1 cellular context compared by ENCODE assay signal in the genomic region with DNA sequence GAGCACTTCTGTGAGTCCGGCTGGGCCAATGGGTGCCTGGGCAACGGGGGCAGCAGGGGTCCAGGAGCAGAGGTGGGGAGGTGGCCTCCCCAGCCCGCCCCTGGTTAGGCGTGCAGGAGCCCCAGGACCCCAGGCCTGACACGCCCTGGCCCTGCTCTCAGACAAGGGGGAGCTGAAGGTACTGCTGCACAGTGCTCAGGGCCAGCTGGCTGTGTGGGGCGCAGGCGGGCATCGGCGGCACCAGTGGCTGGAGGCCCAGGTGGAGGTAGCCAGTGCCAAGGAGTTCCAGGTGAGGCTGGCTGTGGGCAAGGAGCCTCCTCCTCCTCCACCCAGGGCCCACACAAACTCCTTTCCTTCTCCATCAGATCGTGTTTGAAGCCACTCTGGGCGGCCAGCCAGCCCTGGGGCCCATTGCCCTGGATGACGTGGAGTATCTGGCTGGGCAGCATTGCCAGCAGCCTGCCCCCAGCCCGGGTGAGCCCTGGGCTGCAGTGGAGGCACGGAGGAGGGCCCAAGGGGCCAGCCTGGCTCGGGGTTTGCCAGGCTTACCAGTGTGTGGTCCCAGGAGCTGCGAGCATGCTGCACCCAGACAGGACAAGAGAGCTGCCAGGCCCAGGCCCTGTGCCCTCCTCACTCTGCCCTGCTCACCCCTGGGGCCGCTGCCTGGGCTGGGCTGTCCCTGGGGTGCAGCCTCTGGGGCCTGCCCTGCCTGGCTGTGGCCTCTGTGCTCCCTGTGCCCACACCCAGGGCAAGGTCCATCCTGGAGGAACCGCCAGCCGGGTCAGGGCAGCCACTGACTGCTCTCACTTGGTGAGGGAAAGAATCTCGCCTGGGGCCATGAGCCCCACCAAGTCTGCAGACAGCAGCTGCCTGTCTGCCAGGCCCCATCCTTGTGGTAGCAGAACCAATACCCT.
TF ChIP-seq lines count a peak whose summit lies in the region.

No MANE protein-coding gene starts in this region.

TF ChIP-seq in K562, 482 proteins besides CTCF, POLR2A, EP300 and RAD21:
- TF ChIP-seq, protein P1, sequence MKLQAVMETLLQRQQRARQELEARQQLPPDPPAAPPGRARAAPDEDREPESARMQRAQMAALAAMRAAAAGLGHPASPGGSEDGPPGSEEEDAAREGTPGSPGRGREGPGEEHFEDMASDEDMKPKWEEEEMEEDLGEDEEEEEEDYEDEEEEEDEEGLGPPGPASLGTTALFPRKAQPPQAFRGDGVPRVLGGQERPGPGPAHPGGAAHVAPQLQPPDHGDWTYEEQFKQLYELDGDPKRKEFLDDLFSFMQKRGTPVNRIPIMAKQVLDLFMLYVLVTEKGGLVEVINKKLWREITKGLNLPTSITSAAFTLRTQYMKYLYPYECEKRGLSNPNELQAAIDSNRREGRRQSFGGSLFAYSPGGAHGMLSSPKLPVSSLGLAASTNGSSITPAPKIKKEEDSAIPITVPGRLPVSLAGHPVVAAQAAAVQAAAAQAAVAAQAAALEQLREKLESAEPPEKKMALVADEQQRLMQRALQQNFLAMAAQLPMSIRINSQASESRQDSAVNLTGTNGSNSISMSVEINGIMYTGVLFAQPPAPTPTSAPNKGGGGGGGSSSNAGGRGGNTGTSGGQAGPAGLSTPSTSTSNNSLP (IDR thresholded peaks at IDR 0.05; ENCODE audit: borderline replicate concordance, low read depth, low read length) = no peak
- TF ChIP-seq POLR2G (IDR thresholded peaks at IDR 0.05; ENCODE audit: low read depth, low read length) (peak; percentile 48), GABPA (tag; conservative IDR thresholded peaks at IDR 0.05; ENCODE audit: low read depth) (no peak), RBM22 (IDR thresholded peaks at IDR 0.05; ENCODE audit: low read depth, low read length, poor library complexity, severe bottlenecking) (peak; percentile 70), TAF15 (IDR thresholded peaks at IDR 0.05; ENCODE audit: low read depth, low read length) (no peak), SLC30A9 (CRISPR knock-in tag; IDR thresholded peaks at IDR 0.05) (no peak), PHF20 (IDR thresholded peaks at IDR 0.05; ENCODE audit: partially characterized antibody) (no peak), NR4A1 (CRISPR knock-in tag; IDR thresholded peaks at IDR 0.05) (no peak), NR4A1 (tag; IDR thresholded peaks at IDR 0.05) (no peak), RBFOX2 (IDR thresholded peaks at IDR 0.05; ENCODE audit: low read depth, low read length) (peak; percentile 56), NELFE (IDR thresholded peaks at IDR 0.05; ENCODE audit: insufficient read depth, insufficient read length) (no peak)
- TF ChIP-seq, protein P2, sequence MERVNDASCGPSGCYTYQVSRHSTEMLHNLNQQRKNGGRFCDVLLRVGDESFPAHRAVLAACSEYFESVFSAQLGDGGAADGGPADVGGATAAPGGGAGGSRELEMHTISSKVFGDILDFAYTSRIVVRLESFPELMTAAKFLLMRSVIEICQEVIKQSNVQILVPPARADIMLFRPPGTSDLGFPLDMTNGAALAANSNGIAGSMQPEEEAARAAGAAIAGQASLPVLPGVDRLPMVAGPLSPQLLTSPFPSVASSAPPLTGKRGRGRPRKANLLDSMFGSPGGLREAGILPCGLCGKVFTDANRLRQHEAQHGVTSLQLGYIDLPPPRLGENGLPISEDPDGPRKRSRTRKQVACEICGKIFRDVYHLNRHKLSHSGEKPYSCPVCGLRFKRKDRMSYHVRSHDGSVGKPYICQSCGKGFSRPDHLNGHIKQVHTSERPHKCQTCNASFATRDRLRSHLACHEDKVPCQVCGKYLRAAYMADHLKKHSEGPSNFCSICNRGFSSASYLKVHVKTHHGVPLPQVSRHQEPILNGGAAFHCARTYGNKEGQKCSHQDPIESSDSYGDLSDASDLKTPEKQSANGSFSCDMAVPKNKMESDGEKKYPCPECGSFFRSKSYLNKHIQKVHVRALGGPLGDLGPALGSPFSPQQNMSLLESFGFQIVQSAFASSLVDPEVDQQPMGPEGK (CRISPR knock-in tag; IDR thresholded peaks at IDR 0.05; ENCODE audit: borderline replicate concordance) = no peak
